ENCODE assay signal across 1 cellular context in genomic region chr3:105938826-105939225, GRCh38.
TF ChIP-seq lines count a peak whose summit lies in the region.

No MANE protein-coding gene starts in this region.

TF ChIP-seq in K562, 482 proteins besides CTCF, POLR2A, EP300 and RAD21 (continued from another document):
- no peak for TF ChIP-seq RERE (CRISPR knock-in tag; IDR thresholded peaks at IDR 0.05; ENCODE audit: borderline replicate concordance)
- no peak for TF ChIP-seq ETS2 (tag; IDR thresholded peaks at IDR 0.05; ENCODE audit: borderline replicate concordance, poor library complexity, severe bottlenecking)
- no peak for TF ChIP-seq PML (IDR thresholded peaks at IDR 0.05; ENCODE audit: low read length)
- no peak for TF ChIP-seq WHSC1 (IDR thresholded peaks at IDR 0.05; ENCODE audit: low read length)
- no peak for TF ChIP-seq SMAD1 (IDR thresholded peaks at IDR 0.05; ENCODE audit: low read depth, low read length, partially characterized antibody)
- TF ChIP-seq FIP1L1 (IDR thresholded peaks at IDR 0.05; ENCODE audit: low read depth, low read length, poor library complexity, severe bottlenecking) = no peak
- TF ChIP-seq ZEB2 (IDR thresholded peaks at IDR 0.05) = no peak
- no peak for TF ChIP-seq NFYB (IDR thresholded peaks at IDR 0.05; ENCODE audit: extremely low read depth, insufficient read length)
- no peak for TF ChIP-seq EGR1 (conservative IDR thresholded peaks at IDR 0.05)
